In the genomic region with DNA sequence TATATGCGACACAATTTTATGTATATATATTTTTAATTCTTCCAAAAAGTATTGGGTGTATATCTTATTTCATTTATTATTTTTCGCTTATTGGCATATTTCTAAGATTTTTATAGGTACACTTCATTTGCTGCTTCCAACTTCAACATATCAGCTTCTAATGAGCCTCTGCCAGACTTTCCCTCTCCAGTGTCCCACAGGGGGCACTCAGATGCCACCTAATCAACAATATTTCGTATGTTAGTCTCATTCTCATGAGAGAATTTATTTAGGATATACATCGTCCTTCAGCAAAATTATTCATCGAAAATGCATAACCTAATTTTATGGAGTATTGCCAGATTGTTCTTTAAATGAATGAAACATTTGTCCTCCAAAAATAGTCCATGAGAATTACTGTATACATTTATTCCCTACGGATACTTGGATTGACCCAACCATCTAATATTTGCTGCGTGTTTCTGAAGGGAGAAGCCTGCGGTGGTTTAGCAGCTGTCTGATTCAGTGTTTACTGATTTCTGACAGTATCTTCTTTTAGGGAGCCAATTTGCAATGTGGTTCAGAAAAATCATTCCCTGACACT, we compare ENCODE assay signal across 7 cellular contexts.
DNase-seq lines count a peak whose midpoint lies in the region; TF ChIP-seq lines count a peak whose summit lies in the region.

No MANE protein-coding gene starts in this region.

- H3K4me2 ChIP-seq in smooth muscle cell, result no peak overlapping the region

- H3K4me1 ChIP-seq in smooth muscle cell (ENCODE audit: low read depth), result no peaks in the 10 kb centered on the region

- H2AFZ ChIP-seq in smooth muscle cell (ENCODE audit: low read depth), result no peak overlapping the region

- no peak overlapping the region for H3K27ac ChIP-seq in smooth muscle cell (ENCODE audit: low read depth)

- H3F3A ChIP-seq in smooth muscle cell (ENCODE audit: low read depth), result no peaks in the 10 kb centered on the region

- DNase-seq in Daoy (ENCODE audit: low read depth) (peak; percentile 56), Kasumi-1 (lab: John Stamatoyannopoulos, UW) (peak; percentile 48 to 59), SW480 (ENCODE audit: low spot score) (peak; percentile 30), dedifferentiated amniotic fluid mesenchymal stem cell (ENCODE audit: extremely low spot score) (peak; percentile 43), smooth muscle cell (lab: John Stamatoyannopoulos, UW; ENCODE audit: unreplicated experiment) (no peak), G401 (ENCODE audit: low spot score) (no peak), NCI-H146 (lab: John Stamatoyannopoulos, UW) (no peak)

- peak; percentile 59 for TF ChIP-seq CTCF in smooth muscle cell (IDR thresholded peaks at IDR 0.05; ENCODE audit: borderline replicate concordance, insufficient read depth, poor library complexity, severe bottlenecking)

- H3K27me3 ChIP-seq in smooth muscle cell (ENCODE audit: low read depth), result peaks cover 13% of the 10 kb centered on the region

- WGBS in smooth muscle cell (ENCODE audit: low lambda C conversion rate), result 78% methylated on average over 8 of the region's 8 CpGs

- H4K20me1 ChIP-seq in smooth muscle cell (ENCODE audit: low read depth), result no peaks in the 10 kb centered on the region

- no peaks in the 10 kb centered on the region for H3K9me3 ChIP-seq in smooth muscle cell (replicated peaks; ENCODE audit: low read depth)

- H3K36me3 ChIP-seq in smooth muscle cell (ENCODE audit: low read depth), result no peaks in the 10 kb centered on the region

- no peak overlapping the region for H3K9ac ChIP-seq in smooth muscle cell (ENCODE audit: low read depth)

- no peaks in the 10 kb centered on the region for H3K79me2 ChIP-seq in smooth muscle cell (ENCODE audit: low read depth)

- in situ Hi-C loops in G401 (cut with HindIII; ENCODE audit: low sequenced_read_pairs), result no loop called here

- no peak overlapping the region for H3K4me3 ChIP-seq in smooth muscle cell

Comparison
In these comparisons a context has a peak if more than half of its experiments do, and no peak if none do; other contexts are left out.
1. DNase-seq: peak in Daoy (single experiment), Kasumi-1 (2 of 2), SW480 (single experiment) and dedifferentiated amniotic fluid mesenchymal stem cell (single experiment); none in smooth muscle cell (single experiment), G401 (single experiment) and NCI-H146 (single experiment).